In genomic region chr12:111580119-111580425, GRCh38 we compare ENCODE assay signal across 23 cellular contexts. TPM values are rescaled to one million over a fixed set of nuclear protein-coding genes. Genes with fewer than 3 reads are reported as not detected.
DNase-seq lines count a peak whose midpoint lies in the region; ATAC-seq and TF ChIP-seq lines count a peak whose summit lies in the region.
"Had no signal": no experiment of that assay in that cellular context is flagged by ENCODE, and none has a peak within 500 bp of the region (broad histone marks: within the 10 kb centered on the region; RNA-seq: fewer than 3 reads in every experiment).

No MANE protein-coding gene starts in this region.

- H3K79me1 ChIP-seq in trophoblast cell (ENCODE audit: low read length), result no peaks in the 10 kb centered on the region

- H4K91ac ChIP-seq in trophoblast cell (ENCODE audit: low read depth, low read length), result no peak overlapping the region

- H3K14ac ChIP-seq in trophoblast cell (ENCODE audit: low read length), result no peak overlapping the region

- H3K4me1 ChIP-seq in trophoblast cell (ENCODE audit: control insufficient read depth in 1 of 2, insufficient read depth in 2 of 2, low read length in 2 of 2) (peaks cover 3 to 10% of the 10 kb centered on the region in 2 experiments), right cardiac atrium (ENCODE audit: control insufficient read depth, insufficient read depth, low read length) (peaks cover 4% of the 10 kb centered on the region), body of pancreas (no peaks in the 10 kb centered on the region)

- H3K36me3 Mint-ChIP-seq in HFFc6 (ENCODE audit: low read depth), result peaks cover 10% of the 10 kb centered on the region
- H3K36me3 Mint-ChIP-seq in T-helper 17 cell (ENCODE audit: low read depth), result no peaks in the 10 kb centered on the region
- H3K36me3 Mint-ChIP-seq in dendritic cell treated with granulocyte-macrophage colony-stimulating factor and Interleukin-4, amounts not matched to agents 40 ng/mL and 50 ng/mL, for 4 days (ENCODE audit: low read depth), result peaks cover 18% of the 10 kb centered on the region

- intact Hi-C loops in dendritic cell treated with granulocyte-macrophage colony-stimulating factor and Interleukin-4, amounts not matched to agents 40 ng/mL and 50 ng/mL, for 4 days (cut with micrococcal nuclease), result no loop called here
- intact Hi-C loops in right cardiac atrium (cut with DNase I), result no loop called here
- intact Hi-C loops in body of pancreas (cut with DNase I), result no loop called here

- H2BK120ac ChIP-seq in trophoblast cell (ENCODE audit: insufficient read depth, low read length, poor library complexity), result no peak overlapping the region

- no peak overlapping the region for H4K12ac ChIP-seq in trophoblast cell (ENCODE audit: low read depth, low read length)

- H3K9ac ChIP-seq in trophoblast cell (ENCODE audit: low read length), result no peak overlapping the region
- H3K9ac ChIP-seq: BLaER1 treated with 17β-estradiol and CSF1 and Interleukin-3, amounts not matched to agents 10 nM and 100 nM; GM23248 had no signal

- H3K4me3 Mint-ChIP-seq in HFFc6 (no peak overlapping the region), T-helper 17 cell (no peak overlapping the region)
- no peak overlapping the region for H3K4me3 Mint-ChIP-seq in dendritic cell treated with granulocyte-macrophage colony-stimulating factor and Interleukin-4, amounts not matched to agents 40 ng/mL and 50 ng/mL, for 4 days
- H3K4me3 Mint-ChIP-seq: CD4-positive, alpha-beta memory T cell had no signal

- no peak overlapping the region for H3K4me2 ChIP-seq in trophoblast cell (ENCODE audit: low read length)

- no peak for TF ChIP-seq POLR2A in body of pancreas (IDR thresholded peaks at IDR 0.05)

- H2AFZ ChIP-seq in trophoblast cell (ENCODE audit: insufficient read depth, low read length, poor library complexity), result no peak overlapping the region
- H2AFZ ChIP-seq: GM23248 had no signal

- no peak overlapping the region for H3K18ac ChIP-seq in trophoblast cell (ENCODE audit: low read length)

- no peak overlapping the region for H2BK12ac ChIP-seq in trophoblast cell (ENCODE audit: low read length)

- TF ChIP-seq CTCF in HFFc6 (IDR thresholded peaks at IDR 0.05), result no peak
- no peak for TF ChIP-seq CTCF in body of pancreas (IDR thresholded peaks at IDR 0.05)

- H3K23ac ChIP-seq in trophoblast cell (ENCODE audit: low read length), result no peak overlapping the region

- H3K27ac ChIP-seq in trophoblast cell (ENCODE audit: low read depth, low read length), result no peak overlapping the region
- no peak overlapping the region for H3K27ac ChIP-seq in right cardiac atrium (ENCODE audit: low read length)
- no peak overlapping the region for H3K27ac ChIP-seq in body of pancreas
- H3K27ac ChIP-seq: BLaER1 treated with 17β-estradiol and CSF1 and Interleukin-3, amounts not matched to agents 10 nM and 100 nM; GM23248; SK-N-MC had no signal

- no peak overlapping the region for H2AK5ac ChIP-seq in trophoblast cell (ENCODE audit: low read length)

- no peak overlapping the region for H2BK5ac ChIP-seq in trophoblast cell (ENCODE audit: low read depth, low read length, poor library complexity)

- WGBS in trophoblast cell (ENCODE audit: extremely low coverage, insufficient coverage, insufficient read length), result no CpG with 5 or more reads among the region's 3 CpGs
- 95% methylated on average over 3 of the region's 3 CpGs for WGBS in right cardiac atrium
- 85 to 91% methylated on average over 3 of the region's 3 CpGs for WGBS in body of pancreas, 2 donors

- H3K36me3 ChIP-seq in trophoblast cell (ENCODE audit: control insufficient read depth in 1 of 2, insufficient read depth in 2 of 2, low read length in 2 of 2), result peaks cover 4 to 6% of the 10 kb centered on the region in 2 experiments
- no peaks in the 10 kb centered on the region for H3K36me3 ChIP-seq in body of pancreas (replicated peaks in 1 of 2; ENCODE audit: insufficient read depth in 1 of 2, low read depth in 2 of 2)

- DNase-seq in HFFc6, result no peak
- no peak for DNase-seq in T-helper 17 cell
- DNase-seq in trophoblast cell, result no peak
- no peak for DNase-seq in ureter (ENCODE audit: low spot score)
- no peak for DNase-seq in NCI-H345 (lab: John Stamatoyannopoulos, UW)
- DNase-seq in right cardiac atrium, result no peak
- no peak for DNase-seq in body of pancreas
- DNase-seq: AML-193; CD4-positive, alpha-beta memory T cell; COR-L47; GM23248; H7; Karpas-422; MV-4-11; NCI-H1105; NCI-H1436 treated with DMSO at 0.1 percent for 48 hours; NCI-H1930; NCI-H526 treated with DMSO at 0.1 percent for 48 hours; SIG-M5 had no signal

- H3K27ac Mint-ChIP-seq in HFFc6 (peak overlapping the region; percentile 18; the same call in 1 of the 2 replicates), T-helper 17 cell (peak overlapping the region; percentile 29)
- H3K27ac Mint-ChIP-seq in dendritic cell treated with granulocyte-macrophage colony-stimulating factor and Interleukin-4, amounts not matched to agents 40 ng/mL and 50 ng/mL, for 4 days, result peak overlapping the region; percentile 10

- no peaks in the 10 kb centered on the region for H3K27me3 ChIP-seq in trophoblast cell (ENCODE audit: insufficient read depth, low read length)
- H3K27me3 ChIP-seq in right cardiac atrium (ENCODE audit: control insufficient read depth, insufficient read depth), result no peaks in the 10 kb centered on the region
- no peaks in the 10 kb centered on the region for H3K27me3 ChIP-seq in body of pancreas
- H3K27me3 ChIP-seq: BLaER1 treated with 17β-estradiol and CSF1 and Interleukin-3, amounts not matched to agents 10 nM and 100 nM had no signal

- H3K4me3 ChIP-seq in trophoblast cell (ENCODE audit: low read depth, low read length) (no peak overlapping the region), right cardiac atrium (ENCODE audit: low read length) (no peak overlapping the region), body of pancreas (no peak overlapping the region)
- H3K4me3 ChIP-seq: BLaER1 treated with 17β-estradiol and CSF1 and Interleukin-3, amounts not matched to agents 10 nM and 100 nM; GM23248; SK-N-MC had no signal

- ATAC-seq in T-helper 17 cell, result no peak
- ATAC-seq in right cardiac atrium, result no peak
- ATAC-seq in body of pancreas, result no peak
- ATAC-seq: Panc1 had no signal

- peaks cover 34% of the 10 kb centered on the region for H3K4me1 Mint-ChIP-seq in HFFc6 (ENCODE audit: low read depth)
- H3K4me1 Mint-ChIP-seq in T-helper 17 cell, result peaks cover 19% of the 10 kb centered on the region
- peaks cover 29% of the 10 kb centered on the region for H3K4me1 Mint-ChIP-seq in dendritic cell treated with granulocyte-macrophage colony-stimulating factor and Interleukin-4, amounts not matched to agents 40 ng/mL and 50 ng/mL, for 4 days (ENCODE audit: low read depth)

- H3K9me3 ChIP-seq in T-helper 17 cell (ENCODE audit: control insufficient read depth, low read length, poor library complexity, severe bottlenecking) (no peaks in the 10 kb centered on the region), trophoblast cell (ENCODE audit: insufficient read depth, low read depth, low read length) (no peaks in the 10 kb centered on the region), right cardiac atrium (ENCODE audit: control insufficient read depth, low read length) (no peaks in the 10 kb centered on the region), body of pancreas (no peaks in the 10 kb centered on the region)
- H3K9me3 ChIP-seq: BLaER1 treated with 17β-estradiol and CSF1 and Interleukin-3, amounts not matched to agents 10 nM and 100 nM had no signal

- H3K79me2 ChIP-seq in trophoblast cell (ENCODE audit: control insufficient read depth, insufficient read depth, low read length, poor library complexity), result peaks cover 8% of the 10 kb centered on the region

- H3K9me3 Mint-ChIP-seq in HFFc6, result no peaks in the 10 kb centered on the region
- no peaks in the 10 kb centered on the region for H3K9me3 Mint-ChIP-seq in dendritic cell treated with granulocyte-macrophage colony-stimulating factor and Interleukin-4, amounts not matched to agents 40 ng/mL and 50 ng/mL, for 4 days
- H3K9me3 Mint-ChIP-seq: CD4-positive, alpha-beta memory T cell had no signal

- H3K27me3 Mint-ChIP-seq in HFFc6 (ENCODE audit: insufficient read depth) (peaks cover 3% of the 10 kb centered on the region), T-helper 17 cell (no peaks in the 10 kb centered on the region)
- H3K27me3 Mint-ChIP-seq in dendritic cell treated with granulocyte-macrophage colony-stimulating factor and Interleukin-4, amounts not matched to agents 40 ng/mL and 50 ng/mL, for 4 days, result no peaks in the 10 kb centered on the region
- H3K27me3 Mint-ChIP-seq: CD4-positive, alpha-beta memory T cell had no signal

- no peak overlapping the region for H4K8ac ChIP-seq in trophoblast cell (ENCODE audit: low read depth, low read length)

- peak overlapping the region; percentile 39 for H3K4ac ChIP-seq in trophoblast cell (ENCODE audit: low read depth, low read length)

RNA-seq across cellular contexts. Expression of gene ATXN2, which starts 19.0 kb away (rescaled TPM):
- 100 to 1,000 TPM in 1 of 6 experiments, 10 to 100 TPM in 5; 80.7 to 110 (median 91.9) TPM for total RNA-seq in HFFc6 (2021; fragmentation: NEBNext Ultra II Directional; extraction: Animal tissue kit (Norgen Biotek cat#: 25700))
- total RNA-seq in T-helper 17 cell, result 10 to 100 TPM; 47.6 to 48.8 TPM
- 57.3 and 58.0 TPM in 2 replicates for polyA plus RNA-seq in trophoblast cell (2013)
- 120 TPM for total RNA-seq in ureter
- total RNA-seq in right cardiac atrium, result 10 to 100 TPM; 51.2 to 57.2 (median 57.0) TPM
- polyA plus RNA-seq in right cardiac atrium, result 27.4 TPM
- total RNA-seq in body of pancreas, result 10 to 100 TPM; 37.1 to 55.4 TPM
